In the genomic region with DNA sequence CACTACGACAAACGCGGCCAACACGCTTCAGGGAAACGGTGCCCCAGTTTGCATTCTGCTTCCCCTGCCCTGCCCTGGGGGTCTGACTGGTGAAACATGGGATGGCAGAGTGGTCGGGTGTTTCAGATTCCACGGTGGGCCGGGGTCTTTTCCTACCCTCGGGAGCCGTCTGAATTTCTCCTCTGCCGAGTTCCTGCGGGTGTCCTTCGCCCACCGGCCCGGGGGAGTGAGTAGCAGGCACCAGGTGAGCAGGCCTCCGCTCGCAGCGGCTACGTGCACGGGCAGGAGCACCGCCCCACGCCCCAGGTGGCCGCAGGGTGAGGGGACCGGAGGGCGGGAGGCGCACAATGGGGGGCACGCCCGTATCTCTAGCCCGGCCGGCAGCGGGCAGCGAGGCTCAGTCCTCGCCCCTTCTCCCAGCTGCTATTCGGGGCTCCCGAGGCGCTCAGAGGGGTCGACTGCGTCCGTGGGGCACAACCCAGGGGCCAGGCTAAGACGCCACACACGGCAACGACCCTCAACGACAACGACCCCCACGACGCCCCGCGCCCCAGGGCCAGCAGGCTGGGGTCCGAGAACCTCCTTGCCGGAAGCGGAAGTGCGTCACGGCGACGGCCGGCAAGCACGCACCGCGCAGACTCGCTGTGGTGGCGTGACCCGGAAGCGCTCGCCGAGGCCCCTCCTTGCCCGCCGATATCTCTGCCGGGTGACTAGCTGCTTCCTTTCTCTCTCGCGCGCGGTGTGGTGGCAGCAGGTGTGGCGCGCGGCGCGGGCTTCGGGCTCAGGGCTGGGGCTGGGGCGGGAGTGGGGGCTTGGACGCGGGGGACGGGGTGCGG, we compare ENCODE assay signal across 1 cellular context.
TF ChIP-seq lines count a peak whose summit lies in the region.

A gene (plus strand): TSS at position 721 of the 836 bp plus-strand sequence. CDS start 236 bp downstream, outside the sequence.

TF ChIP-seq in GM12878, 131 proteins besides CTCF, POLR2A, EP300 and RAD21 (continued from another document):
- TF ChIP-seq, protein P1, sequence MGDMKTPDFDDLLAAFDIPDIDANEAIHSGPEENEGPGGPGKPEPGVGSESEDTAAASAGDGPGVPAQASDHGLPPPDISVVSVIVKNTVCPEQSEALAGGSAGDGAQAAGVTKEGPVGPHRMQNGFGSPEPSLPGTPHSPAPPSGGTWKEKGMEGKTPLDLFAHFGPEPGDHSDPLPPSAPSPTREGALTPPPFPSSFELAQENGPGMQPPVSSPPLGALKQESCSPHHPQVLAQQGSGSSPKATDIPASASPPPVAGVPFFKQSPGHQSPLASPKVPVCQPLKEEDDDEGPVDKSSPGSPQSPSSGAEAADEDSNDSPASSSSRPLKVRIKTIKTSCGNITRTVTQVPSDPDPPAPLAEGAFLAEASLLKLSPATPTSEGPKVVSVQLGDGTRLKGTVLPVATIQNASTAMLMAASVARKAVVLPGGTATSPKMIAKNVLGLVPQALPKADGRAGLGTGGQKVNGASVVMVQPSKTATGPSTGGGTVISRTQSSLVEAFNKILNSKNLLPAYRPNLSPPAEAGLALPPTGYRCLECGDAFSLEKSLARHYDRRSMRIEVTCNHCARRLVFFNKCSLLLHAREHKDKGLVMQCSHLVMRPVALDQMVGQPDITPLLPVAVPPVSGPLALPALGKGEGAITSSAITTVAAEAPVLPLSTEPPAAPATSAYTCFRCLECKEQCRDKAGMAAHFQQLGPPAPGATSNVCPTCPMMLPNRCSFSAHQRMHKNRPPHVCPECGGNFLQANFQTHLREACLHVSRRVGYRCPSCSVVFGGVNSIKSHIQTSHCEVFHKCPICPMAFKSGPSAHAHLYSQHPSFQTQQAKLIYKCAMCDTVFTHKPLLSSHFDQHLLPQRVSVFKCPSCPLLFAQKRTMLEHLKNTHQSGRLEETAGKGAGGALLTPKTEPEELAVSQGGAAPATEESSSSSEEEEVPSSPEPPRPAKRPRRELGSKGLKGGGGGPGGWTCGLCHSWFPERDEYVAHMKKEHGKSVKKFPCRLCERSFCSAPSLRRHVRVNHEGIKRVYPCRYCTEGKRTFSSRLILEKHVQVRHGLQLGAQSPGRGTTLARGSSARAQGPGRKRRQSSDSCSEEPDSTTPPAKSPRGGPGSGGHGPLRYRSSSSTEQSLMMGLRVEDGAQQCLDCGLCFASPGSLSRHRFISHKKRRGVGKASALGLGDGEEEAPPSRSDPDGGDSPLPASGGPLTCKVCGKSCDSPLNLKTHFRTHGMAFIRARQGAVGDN (IDR thresholded peaks at IDR 0.05), result peak; percentile 41; the same call in 1 of the 2 replicates
- TF ChIP-seq MEF2B (IDR thresholded peaks at IDR 0.05; ENCODE audit: partially characterized antibody, poor library complexity, severe bottlenecking), result peak; percentile 29
- peak; percentile 84; the same call in 2 of the 3 replicates for TF ChIP-seq POU2F2 (IDR thresholded peaks at IDR 0.05; ENCODE audit: borderline replicate concordance, low read depth, low read length)
- TF ChIP-seq SP1 (IDR thresholded peaks at IDR 0.05; ENCODE audit: low read depth, low read length), result peak; percentile 58
